8 cellular contexts compared by ENCODE assay signal in genomic region chr12:9447791-9448614, GRCh38.
A peak's percentile ranks its signal among the peaks of the same experiment; 100 is the strongest.
DNase-seq lines count a peak whose midpoint lies in the region; ATAC-seq, FAIRE-seq and TF ChIP-seq lines count a peak whose summit lies in the region.
"Not testable (repeated sequence)": the region's sequence is repeated elsewhere in the genome, so short reads cannot be mapped to it uniquely, and the experiment has no call there.

No MANE protein-coding gene starts in this region.

- peak; percentile 64 for ATAC-seq in GM21447 (IDR thresholded peaks at IDR 0.05; ENCODE audit: unreplicated experiment)

- H3K4me1 ChIP-seq in HUES6 (ENCODE audit: control insufficient read depth, insufficient read depth, low read length); NT2/D1 (ENCODE audit: insufficient read depth, insufficient read length): not testable (repeated sequence)
- H3K4me1 ChIP-seq in mononuclear cell (ENCODE audit: insufficient read depth, low read length) = peaks cover 12% of the 10 kb centered on the region

- DNase-seq in D721Med (ENCODE audit: insufficient read length, low spot score) (peak; percentile 40), NT2/D1 (ENCODE audit: low read depth, low spot score) (peak; percentile 94), epidermal melanocyte (ENCODE audit: insufficient read length, low spot score) (peak; percentile 69)
- DNase-seq in activated CD8-positive, alpha-beta memory T cell treated with anti-CD3 and anti-CD28 coated beads, Interleukin-2, amount 50 U/mL, for 24 hours (ENCODE audit: extremely low read depth) = peak; percentile 79
- peak; percentile 85 to 88 for DNase-seq in stimulated activated CD8-positive, alpha-beta memory T cell treated with anti-CD3 and anti-CD28 coated beads, Interleukin-15, amount 100 ng/mL, for 48 hours (ENCODE audit: low read depth in 2 of 2)

- not testable (repeated sequence) for H3K9me3 ChIP-seq in HUES6 (ENCODE audit: control insufficient read depth, insufficient read depth, low read depth, low read length); NT2/D1 (ENCODE audit: insufficient read depth, low read length); mononuclear cell (ENCODE audit: low read depth, low read length)

- not testable (repeated sequence) for H3K27me3 ChIP-seq in HUES6 (ENCODE audit: control insufficient read depth, insufficient read depth, low read length); NT2/D1 (ENCODE audit: insufficient read depth, insufficient read length); mononuclear cell (ENCODE audit: insufficient read depth, low read length)

- peak overlapping the region; percentile 79 for H3K9ac ChIP-seq in HUES6 (ENCODE audit: low read length)
- peak overlapping the region; percentile 85 for H3K9ac ChIP-seq in NT2/D1 (ENCODE audit: insufficient read length, low read depth)

- not testable (repeated sequence) for FAIRE-seq in D721Med (lab: Jason Lieb, UNC)

- H3K27ac ChIP-seq in HUES6 (ENCODE audit: low read depth, low read length) = peak overlapping the region; percentile 70; the same call in 1 of the 2 replicates

- TF ChIP-seq CTCF in D721Med (IDR thresholded peaks at IDR 0.05; ENCODE audit: insufficient read depth, missing control alignments) = not testable (repeated sequence)

- H3K4me3 ChIP-seq in HUES6 (ENCODE audit: low read depth, low read length) = peak overlapping the region; percentile 97
- H3K4me3 ChIP-seq in NT2/D1 (ENCODE audit: insufficient read length, low read depth) = peak overlapping the region; percentile 76
- peak overlapping the region; percentile 62 for H3K4me3 ChIP-seq in mononuclear cell (ENCODE audit: low read length)

- H3K36me3 ChIP-seq in HUES6 (ENCODE audit: control insufficient read depth, insufficient read depth, low read length); NT2/D1 (ENCODE audit: insufficient read depth, insufficient read length, low read length): not testable (repeated sequence)

Comparison
In these comparisons a context has a peak if more than half of its experiments do, and no peak if none do; other contexts are left out.
1. Peak in every context shown above with its lines: DNase-seq, ATAC-seq, H3K4me3 ChIP-seq and H3K27ac ChIP-seq.
2. DNase-seq: peak in every context shown above with its lines; median percentile 94 in NT2/D1; 86 in stimulated activated CD8-positive, alpha-beta memory T cell treated with anti-CD3 and anti-CD28 coated beads, Interleukin-15, amount 100 ng/mL, for 48 hours; 79 in activated CD8-positive, alpha-beta memory T cell treated with anti-CD3 and anti-CD28 coated beads, Interleukin-2, amount 50 U/mL, for 24 hours; 69 in epidermal melanocyte; 40 in D721Med.